ENCODE assay signal across 15 cellular contexts in the genomic region with DNA sequence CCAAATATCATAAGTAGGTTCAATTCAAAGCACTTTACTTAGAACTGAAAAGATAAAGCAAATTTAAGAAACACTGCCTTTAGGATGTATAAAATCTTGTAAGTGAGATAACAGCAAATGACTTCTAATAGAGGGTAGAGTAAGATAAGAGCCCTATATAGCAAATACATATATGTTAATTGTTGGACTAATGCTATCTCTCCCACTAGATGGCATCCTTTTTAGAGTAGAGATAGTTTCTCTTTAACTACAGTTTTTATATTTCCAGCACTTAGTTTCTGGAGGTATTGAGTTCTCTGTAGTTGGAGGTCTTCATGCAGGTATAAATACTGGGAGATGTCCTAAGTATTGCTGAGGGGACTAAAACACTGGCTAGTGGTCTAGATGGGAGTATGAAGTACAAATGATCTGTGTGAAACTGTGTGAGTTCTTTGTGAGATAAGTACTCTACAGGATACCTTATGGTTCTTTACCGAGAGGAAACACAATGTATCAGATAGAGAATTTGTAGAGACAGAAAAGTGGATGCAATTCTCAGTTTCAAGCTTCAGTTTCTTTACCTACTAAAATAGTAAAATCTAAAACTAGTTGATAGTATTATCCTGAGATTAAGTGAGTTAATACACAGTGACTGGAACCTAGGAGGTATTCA.
DNase-seq lines count a peak whose midpoint lies in the region; ATAC-seq, FAIRE-seq and TF ChIP-seq lines count a peak whose summit lies in the region.
"Had no signal": no experiment of that assay in that cellular context is flagged by ENCODE, and none has a peak within 500 bp of the region (broad histone marks: within the 10 kb centered on the region; RNA-seq: fewer than 3 reads in every experiment).

No MANE protein-coding gene starts in this region.

- H3K79me2 ChIP-seq in Loucy (ENCODE audit: insufficient read depth, low read length): no peaks in the 10 kb centered on the region

- intact Hi-C loops in left lung (cut with DNase I): no loop called here

- no peaks in the 10 kb centered on the region for H3K36me3 ChIP-seq in Loucy (ENCODE audit: insufficient read depth, low read length)
- no peaks in the 10 kb centered on the region for H3K36me3 ChIP-seq in bronchial epithelial cell (ENCODE audit: control insufficient read depth, insufficient read depth, low read length)
- H3K36me3 ChIP-seq in left lung: no peaks in the 10 kb centered on the region
- H3K36me3 ChIP-seq: SJSA1 had no signal

- no peaks in the 10 kb centered on the region for H3K9me3 ChIP-seq in Loucy (ENCODE audit: insufficient read depth, low read depth, low read length)
- H3K9me3 ChIP-seq in left lung: no peaks in the 10 kb centered on the region
- H3K9me3 ChIP-seq: SJSA1 had no signal

- H3K4me1 ChIP-seq in Loucy (ENCODE audit: insufficient read depth, low read length, poor library complexity, severe bottlenecking): no peaks in the 10 kb centered on the region
- H3K4me1 ChIP-seq in left lung: no peaks in the 10 kb centered on the region
- H3K4me1 ChIP-seq: SJSA1 had no signal

- peak; percentile 64 for TF ChIP-seq CTCF in 22Rv1 (IDR thresholded peaks at IDR 0.05)
- peak; percentile 43 for TF ChIP-seq CTCF in Loucy (conservative IDR thresholded peaks at IDR 0.05; ENCODE audit: low read length)
- no peak for TF ChIP-seq CTCF in bronchial epithelial cell (IDR thresholded peaks at IDR 0.05; ENCODE audit: insufficient read depth, low read length, severe bottlenecking)
- TF ChIP-seq CTCF in left lung (IDR thresholded peaks at IDR 0.05): no peak

- no peak overlapping the region for H3K4me3 Mint-ChIP-seq in effector memory CD8-positive, alpha-beta T cell
- H3K4me3 Mint-ChIP-seq: activated naive CD8-positive, alpha-beta T cell treated with anti-CD3 and anti-CD28 coated beads for 36 hours; CD14-positive monocyte had no signal

- peak; percentile 0 for DNase-seq in bronchial epithelial cell (ENCODE audit: low read depth)
- DNase-seq in effector memory CD8-positive, alpha-beta T cell: no peak
- DNase-seq in GM03348 (ENCODE audit: low spot score): no peak
- DNase-seq in left lung: no peak
- DNase-seq: activated CD4-positive, alpha-beta T cell treated with anti-CD3 and anti-CD28 coated beads, Interleukin-2, amount 50 U/mL, for 48 hours; activated naive CD8-positive, alpha-beta T cell treated with anti-CD3 and anti-CD28 coated beads for 36 hours; hypothalamus; NCI-H1436; stimulated activated naive CD8-positive, alpha-beta T cell treated with anti-CD3 and anti-CD28 coated beads, Interleukin-15, Interleukin-2, amounts not matched to agents 100 U/mL and 50 U/mL, for 24 hours had no signal

- peaks cover 12 to 27% of the 10 kb centered on the region in 2 donors for H3K9me3 Mint-ChIP-seq in effector memory CD8-positive, alpha-beta T cell

- H3K27me3 ChIP-seq in Loucy (ENCODE audit: insufficient read depth, low read length, poor library complexity, severe bottlenecking): no peaks in the 10 kb centered on the region
- H3K27me3 ChIP-seq in bronchial epithelial cell (ENCODE audit: control insufficient read depth, insufficient read depth, low read length): no peaks in the 10 kb centered on the region
- H3K27me3 ChIP-seq in left lung: no peaks in the 10 kb centered on the region
- H3K27me3 ChIP-seq: SJSA1 had no signal

- no peaks in the 10 kb centered on the region for H3K4me1 Mint-ChIP-seq in effector memory CD8-positive, alpha-beta T cell (ENCODE audit: low read depth in 2 of 2)
- H3K4me1 Mint-ChIP-seq: activated naive CD8-positive, alpha-beta T cell treated with anti-CD3 and anti-CD28 coated beads for 36 hours; CD14-positive monocyte had no signal

- no peaks in the 10 kb centered on the region for H4K20me1 ChIP-seq in Loucy (ENCODE audit: insufficient read depth, low read length, poor library complexity, severe bottlenecking)

- no peak overlapping the region for H2AFZ ChIP-seq in Loucy (ENCODE audit: low read length)

- no peaks in the 10 kb centered on the region for H3K36me3 Mint-ChIP-seq in effector memory CD8-positive, alpha-beta T cell (ENCODE audit: insufficient read depth)
- H3K36me3 Mint-ChIP-seq: activated naive CD8-positive, alpha-beta T cell treated with anti-CD3 and anti-CD28 coated beads for 36 hours; CD14-positive monocyte had no signal

- H3F3A ChIP-seq in Loucy (ENCODE audit: low read depth): no peaks in the 10 kb centered on the region

- H3K27ac Mint-ChIP-seq in effector memory CD8-positive, alpha-beta T cell: no peak overlapping the region
- H3K27ac Mint-ChIP-seq: activated naive CD8-positive, alpha-beta T cell treated with anti-CD3 and anti-CD28 coated beads for 36 hours; CD14-positive monocyte had no signal

- H3K4me3 ChIP-seq in Loucy (ENCODE audit: low read length, poor library complexity, severe bottlenecking): no peak overlapping the region
- no peak overlapping the region for H3K4me3 ChIP-seq in bronchial epithelial cell (ENCODE audit: low read depth, low read length)
- no peak overlapping the region for H3K4me3 ChIP-seq in left lung
- H3K4me3 ChIP-seq: SJSA1 had no signal

- H3K4me2 ChIP-seq in Loucy (ENCODE audit: low read depth, low read length, poor library complexity, severe bottlenecking): no peak overlapping the region

- no peaks in the 10 kb centered on the region for H3K27me3 Mint-ChIP-seq in effector memory CD8-positive, alpha-beta T cell
- H3K27me3 Mint-ChIP-seq: activated naive CD8-positive, alpha-beta T cell treated with anti-CD3 and anti-CD28 coated beads for 36 hours had no signal

- H3K9me2 ChIP-seq in Loucy (replicated peaks; ENCODE audit: low read depth, low read length): no peaks in the 10 kb centered on the region

- no peak for FAIRE-seq in bronchial epithelial cell (lab: Jason Lieb, UNC)

- ATAC-seq in GM18858 (IDR thresholded peaks at IDR 0.05; ENCODE audit: unreplicated experiment) (peak; percentile 56), HG03095 (IDR thresholded peaks at IDR 0.05; ENCODE audit: unreplicated experiment) (no peak), left lung (no peak)
- no peak for ATAC-seq in effector memory CD8-positive, alpha-beta T cell (replicated peaks)
- ATAC-seq: stimulated activated naive CD8-positive, alpha-beta T cell treated with anti-CD3 and anti-CD28 coated beads, Interleukin-15, Interleukin-2, amounts not matched to agents 100 U/mL and 50 U/mL, for 24 hours had no signal

- H3K27ac ChIP-seq in 22Rv1 (no peak overlapping the region), left lung (no peak overlapping the region)
- H3K27ac ChIP-seq: SJSA1 had no signal

- H3K9ac ChIP-seq in Loucy (ENCODE audit: low read depth, low read length, poor library complexity, severe bottlenecking): no peak overlapping the region

Comparison
In these comparisons a context has a peak if more than half of its experiments do, and no peak if none do; other contexts are left out.
1. CTCF ChIP-seq: peak in 22Rv1 (single experiment) and Loucy (single experiment); none in bronchial epithelial cell (single experiment) and left lung (0 of 2).